In genomic region chr11:114395776-114396175, GRCh38 we compare ENCODE assay signal across 13 cellular contexts. TPM values are rescaled to one million over a fixed set of nuclear protein-coding genes. Genes with fewer than 3 reads are reported as not detected.
DNase-seq lines count a peak whose midpoint lies in the region; ATAC-seq and TF ChIP-seq lines count a peak whose summit lies in the region.
"Had no signal": no experiment of that assay in that cellular context is flagged by ENCODE, and none has a peak within 500 bp of the region (broad histone marks: within the 10 kb centered on the region; RNA-seq: fewer than 3 reads in every experiment).

No MANE protein-coding gene starts in this region.

- H3K27ac ChIP-seq in 22Rv1, result no peak overlapping the region
- H3K27ac ChIP-seq in fibroblast of lung (ENCODE audit: insufficient read depth, low read length), result no peak overlapping the region
- H3K27ac ChIP-seq: ascending aorta, gastroesophageal sphincter had no signal

- TF ChIP-seq CTCF in 22Rv1 (IDR thresholded peaks at IDR 0.05) (peak; percentile 39), GM12864 (IDR thresholded peaks at IDR 0.05; ENCODE audit: low read depth, low read length, missing control alignments) (peak; percentile 38), fibroblast of lung (conservative IDR thresholded peaks at IDR 0.05 in 1 of 2, IDR thresholded peaks at IDR 0.05 in 1 of 2; ENCODE audit: low read depth in 1 of 2, low read length in 2 of 2) (peak; percentile 17 to 23)

- DNase-seq in GM12864 (ENCODE audit: low read depth) (no peak), OCI-M1 (lab: John Stamatoyannopoulos, UW) (peak; percentile 56), fibroblast of lung (ENCODE audit: low read depth in 2 of 2) (no peak), NCI-H2227 treated with DMSO at 0.1 percent for 48 hours (lab: John Stamatoyannopoulos, UW) (no peak), GM03348 (ENCODE audit: low spot score) (no peak)
- no peak for DNase-seq in activated CD4-positive, alpha-beta T cell treated with anti-CD3 and anti-CD28 coated beads for 48 hours
- DNase-seq: activated CD8-positive, alpha-beta memory T cell treated with anti-CD3 and anti-CD28 coated beads, Interleukin-2, amount 10 ng/mL, durations not matched to agents 7 days and 5 days; CD4-positive, CD25-positive, alpha-beta regulatory T cell; NCI-H187 had no signal

- peaks cover 9% of the 10 kb centered on the region for H3K79me2 ChIP-seq in fibroblast of lung (ENCODE audit: control insufficient read depth, insufficient read depth, low read length)

- H3K27me3 ChIP-seq in fibroblast of lung (ENCODE audit: control insufficient read depth, insufficient read depth, low read length), result no peaks in the 10 kb centered on the region
- H3K27me3 ChIP-seq: ascending aorta, gastroesophageal sphincter had no signal

- H3K4me3 ChIP-seq in GM12864 (ENCODE audit: low read depth, low read length) (no peak overlapping the region), fibroblast of lung (replicated peaks in 1 of 4; ENCODE audit: control extremely low read depth in 1 of 4, insufficient read depth in 1 of 4, low read depth in 3 of 4, low read length in 4 of 4) (no peak overlapping the region)
- H3K4me3 ChIP-seq: ascending aorta, gastroesophageal sphincter had no signal

- H3K9ac ChIP-seq in fibroblast of lung (ENCODE audit: insufficient read depth, low read length), result no peak overlapping the region

- H3K36me3 ChIP-seq in fibroblast of lung (ENCODE audit: control insufficient read depth, insufficient read depth, low read length), result no peaks in the 10 kb centered on the region
- H3K36me3 ChIP-seq: ascending aorta, gastroesophageal sphincter had no signal

- ATAC-seq in HG03432 (IDR thresholded peaks at IDR 0.05; ENCODE audit: unreplicated experiment), result no peak
- ATAC-seq: activated CD8-positive, alpha-beta memory T cell treated with anti-CD3 and anti-CD28 coated beads, Interleukin-2, amount 10 ng/mL, durations not matched to agents 7 days and 5 days; gastroesophageal sphincter had no signal

- H3K9me3 ChIP-seq in fibroblast of lung (ENCODE audit: control insufficient read depth, insufficient read depth, low read depth, low read length), result no peaks in the 10 kb centered on the region
- H3K9me3 ChIP-seq: ascending aorta, gastroesophageal sphincter had no signal

- peaks cover 3% of the 10 kb centered on the region for H3K4me1 ChIP-seq in fibroblast of lung (ENCODE audit: control insufficient read depth, extremely low read depth, insufficient read depth, low read length)

- H4K20me1 ChIP-seq in fibroblast of lung (ENCODE audit: control insufficient read depth, extremely low read depth, insufficient read depth, low read length), result no peaks in the 10 kb centered on the region

- H2AFZ ChIP-seq in fibroblast of lung (ENCODE audit: low read length), result no peak overlapping the region

- H3K4me2 ChIP-seq in fibroblast of lung (ENCODE audit: extremely low read depth, insufficient read depth, low read length), result no peak overlapping the region

RNA-seq across cellular contexts. Expression of gene C11orf71, which starts 4.5 kb away (rescaled TPM):
- total RNA-seq in fibroblast of lung, result 3.9 and 9.6 TPM in 2 replicates
- 3.5 and 4.0 TPM in 2 replicates for polyA plus RNA-seq in fibroblast of lung
- polyA plus RNA-seq in fibroblast of lung (2012), result 2.0 and 2.4 TPM in 2 replicates
- polyA minus RNA-seq in fibroblast of lung (ENCODE audit: low replicate concordance), result 1.4 and 1.6 TPM in 2 replicates

RNA-seq across cellular contexts. Expression of gene RBM7, which starts 4.7 kb away (rescaled TPM):
- 66.8 and 81.1 TPM in 2 replicates for total RNA-seq in fibroblast of lung
- polyA plus RNA-seq in fibroblast of lung, result 41.8 and 46.5 TPM in 2 replicates
- 34.5 and 39.2 TPM in 2 replicates for polyA plus RNA-seq in fibroblast of lung (2012)
- 9.8 and 20.6 TPM in 2 replicates for polyA minus RNA-seq in fibroblast of lung (ENCODE audit: low replicate concordance)

RNA-seq across cellular contexts. Expression of gene REXO2, which starts 43.5 kb away (rescaled TPM):
- 234 and 236 TPM in 2 replicates for total RNA-seq in fibroblast of lung
- 269 and 372 TPM in 2 replicates for polyA plus RNA-seq in fibroblast of lung
- polyA plus RNA-seq in fibroblast of lung (2012), result 184 and 240 TPM in 2 replicates
- 12.4 and 13.1 TPM in 2 replicates for polyA minus RNA-seq in fibroblast of lung (ENCODE audit: low replicate concordance)
